1 cellular context compared by ENCODE assay signal in genomic region chr5:79236970-79237734, GRCh38.
A peak's percentile ranks its signal among the peaks of the same experiment; 100 is the strongest.
TF ChIP-seq lines count a peak whose summit lies in the region.

No MANE protein-coding gene starts in this region.

TF ChIP-seq in HEK293, 187 proteins besides CTCF, POLR2A, EP300 and RAD21 (continued from another document):
- no peak for TF ChIP-seq SALL2 (tag by site-specific recombination; IDR thresholded peaks at IDR 0.05; ENCODE audit: borderline replicate concordance)
- TF ChIP-seq ZFHX2 (tag by site-specific recombination; conservative IDR thresholded peaks at IDR 0.05): no peak
- TF ChIP-seq ZNF184 (tag by site-specific recombination; IDR thresholded peaks at IDR 0.05): no peak
- TF ChIP-seq ZNF426 (tag by site-specific recombination; IDR thresholded peaks at IDR 0.05): no peak
- 0 out of 2 replicates have a peak, but pooled peaks have one; percentile 19 for TF ChIP-seq KLF9 (tag by site-specific recombination; IDR thresholded peaks at IDR 0.05; ENCODE audit: low read depth)
- no peak for TF ChIP-seq ZNF48 (tag by site-specific recombination; IDR thresholded peaks at IDR 0.05)
- TF ChIP-seq ZNF140 (tag by site-specific recombination; IDR thresholded peaks at IDR 0.05): no peak
- no peak for TF ChIP-seq ZNF580 (tag by site-specific recombination; IDR thresholded peaks at IDR 0.05)
- TF ChIP-seq ZNF302 (tag by site-specific recombination; IDR thresholded peaks at IDR 0.05; ENCODE audit: low read depth): no peak
- no peak for TF ChIP-seq ZNF514 (tag by site-specific recombination; IDR thresholded peaks at IDR 0.05)
- TF ChIP-seq ZNF747 (tag by site-specific recombination; IDR thresholded peaks at IDR 0.05): no peak
- TF ChIP-seq ZNF174 (tag by site-specific recombination; IDR thresholded peaks at IDR 0.05): no peak
- TF ChIP-seq ZNF600 (tag by site-specific recombination; IDR thresholded peaks at IDR 0.05): 0 out of 2 replicates have a peak, but pooled peaks have one; percentile 11
- TF ChIP-seq YY2 (tag by site-specific recombination; IDR thresholded peaks at IDR 0.05): no peak
- TF ChIP-seq KLF16 (tag by site-specific recombination; IDR thresholded peaks at IDR 0.05): no peak
- no peak for TF ChIP-seq ZNF548 (tag by site-specific recombination; IDR thresholded peaks at IDR 0.05)
- no peak for TF ChIP-seq KLF10 (tag by site-specific recombination; IDR thresholded peaks at IDR 0.05)
- TF ChIP-seq ZNF560 (tag by site-specific recombination; IDR thresholded peaks at IDR 0.05; ENCODE audit: borderline replicate concordance): no peak
- TF ChIP-seq ZSCAN30 (tag by site-specific recombination; IDR thresholded peaks at IDR 0.05): no peak
- TF ChIP-seq, protein P1, sequence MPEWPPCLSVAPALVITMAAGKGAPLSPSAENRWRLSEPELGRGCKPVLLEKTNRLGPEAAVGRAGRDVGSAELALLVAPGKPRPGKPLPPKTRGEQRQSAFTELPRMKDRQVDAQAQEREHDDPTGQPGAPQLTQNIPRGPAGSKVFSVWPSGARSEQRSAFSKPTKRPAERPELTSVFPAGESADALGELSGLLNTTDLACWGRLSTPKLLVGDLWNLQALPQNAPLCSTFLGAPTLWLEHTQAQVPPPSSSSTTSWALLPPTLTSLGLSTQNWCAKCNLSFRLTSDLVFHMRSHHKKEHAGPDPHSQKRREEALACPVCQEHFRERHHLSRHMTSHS (tag by site-specific recombination; IDR thresholded peaks at IDR 0.05): no peak
- no peak for TF ChIP-seq GFI1B (tag by site-specific recombination; IDR thresholded peaks at IDR 0.05)
- TF ChIP-seq EGR2 (tag by site-specific recombination; IDR thresholded peaks at IDR 0.05; ENCODE audit: low read depth): no peak
- TF ChIP-seq, protein P2, sequence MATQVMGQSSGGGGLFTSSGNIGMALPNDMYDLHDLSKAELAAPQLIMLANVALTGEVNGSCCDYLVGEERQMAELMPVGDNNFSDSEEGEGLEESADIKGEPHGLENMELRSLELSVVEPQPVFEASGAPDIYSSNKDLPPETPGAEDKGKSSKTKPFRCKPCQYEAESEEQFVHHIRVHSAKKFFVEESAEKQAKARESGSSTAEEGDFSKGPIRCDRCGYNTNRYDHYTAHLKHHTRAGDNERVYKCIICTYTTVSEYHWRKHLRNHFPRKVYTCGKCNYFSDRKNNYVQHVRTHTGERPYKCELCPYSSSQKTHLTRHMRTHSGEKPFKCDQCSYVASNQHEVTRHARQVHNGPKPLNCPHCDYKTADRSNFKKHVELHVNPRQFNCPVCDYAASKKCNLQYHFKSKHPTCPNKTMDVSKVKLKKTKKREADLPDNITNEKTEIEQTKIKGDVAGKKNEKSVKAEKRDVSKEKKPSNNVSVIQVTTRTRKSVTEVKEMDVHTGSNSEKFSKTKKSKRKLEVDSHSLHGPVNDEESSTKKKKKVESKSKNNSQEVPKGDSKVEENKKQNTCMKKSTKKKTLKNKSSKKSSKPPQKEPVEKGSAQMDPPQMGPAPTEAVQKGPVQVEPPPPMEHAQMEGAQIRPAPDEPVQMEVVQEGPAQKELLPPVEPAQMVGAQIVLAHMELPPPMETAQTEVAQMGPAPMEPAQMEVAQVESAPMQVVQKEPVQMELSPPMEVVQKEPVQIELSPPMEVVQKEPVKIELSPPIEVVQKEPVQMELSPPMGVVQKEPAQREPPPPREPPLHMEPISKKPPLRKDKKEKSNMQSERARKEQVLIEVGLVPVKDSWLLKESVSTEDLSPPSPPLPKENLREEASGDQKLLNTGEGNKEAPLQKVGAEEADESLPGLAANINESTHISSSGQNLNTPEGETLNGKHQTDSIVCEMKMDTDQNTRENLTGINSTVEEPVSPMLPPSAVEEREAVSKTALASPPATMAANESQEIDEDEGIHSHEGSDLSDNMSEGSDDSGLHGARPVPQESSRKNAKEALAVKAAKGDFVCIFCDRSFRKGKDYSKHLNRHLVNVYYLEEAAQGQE (tag by site-specific recombination; IDR thresholded peaks at IDR 0.05): peak; percentile 46; the same call in 1 of the 2 replicates
- peak; percentile 75 for TF ChIP-seq ZBTB11 (tag by site-specific recombination; conservative IDR thresholded peaks at IDR 0.05; ENCODE audit: low read depth)
- no peak for TF ChIP-seq ZNF37A (tag by site-specific recombination; IDR thresholded peaks at IDR 0.05)
- TF ChIP-seq PRDM6 (tag by site-specific recombination; IDR thresholded peaks at IDR 0.05): no peak
- TF ChIP-seq ZNF658 (tag by site-specific recombination; IDR thresholded peaks at IDR 0.05): no peak
- no peak for TF ChIP-seq ZNF785 (tag by site-specific recombination; IDR thresholded peaks at IDR 0.05)
- peak; percentile 39; the same call in 1 of the 2 replicates for TF ChIP-seq ZBTB20 (tag by site-specific recombination; IDR thresholded peaks at IDR 0.05)
- no peak for TF ChIP-seq TSHZ1 (tag by site-specific recombination; IDR thresholded peaks at IDR 0.05; ENCODE audit: borderline replicate concordance)
- TF ChIP-seq ZNF768 (tag by site-specific recombination; IDR thresholded peaks at IDR 0.05): no peak
- no peak for TF ChIP-seq ZNF354C (tag by site-specific recombination; IDR thresholded peaks at IDR 0.05; ENCODE audit: borderline replicate concordance, low read depth)
- peak; percentile 99 for TF ChIP-seq ZBTB17 (tag by site-specific recombination; IDR thresholded peaks at IDR 0.05)
- TF ChIP-seq, protein P3, sequence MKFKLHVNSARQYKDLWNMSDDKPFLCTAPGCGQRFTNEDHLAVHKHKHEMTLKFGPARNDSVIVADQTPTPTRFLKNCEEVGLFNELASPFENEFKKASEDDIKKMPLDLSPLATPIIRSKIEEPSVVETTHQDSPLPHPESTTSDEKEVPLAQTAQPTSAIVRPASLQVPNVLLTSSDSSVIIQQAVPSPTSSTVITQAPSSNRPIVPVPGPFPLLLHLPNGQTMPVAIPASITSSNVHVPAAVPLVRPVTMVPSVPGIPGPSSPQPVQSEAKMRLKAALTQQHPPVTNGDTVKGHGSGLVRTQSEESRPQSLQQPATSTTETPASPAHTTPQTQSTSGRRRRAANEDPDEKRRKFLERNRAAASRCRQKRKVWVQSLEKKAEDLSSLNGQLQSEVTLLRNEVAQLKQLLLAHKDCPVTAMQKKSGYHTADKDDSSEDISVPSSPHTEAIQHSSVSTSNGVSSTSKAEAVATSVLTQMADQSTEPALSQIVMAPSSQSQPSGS (tag by site-specific recombination; IDR thresholded peaks at IDR 0.05; ENCODE audit: low read depth): no peak
- TF ChIP-seq, protein P4, sequence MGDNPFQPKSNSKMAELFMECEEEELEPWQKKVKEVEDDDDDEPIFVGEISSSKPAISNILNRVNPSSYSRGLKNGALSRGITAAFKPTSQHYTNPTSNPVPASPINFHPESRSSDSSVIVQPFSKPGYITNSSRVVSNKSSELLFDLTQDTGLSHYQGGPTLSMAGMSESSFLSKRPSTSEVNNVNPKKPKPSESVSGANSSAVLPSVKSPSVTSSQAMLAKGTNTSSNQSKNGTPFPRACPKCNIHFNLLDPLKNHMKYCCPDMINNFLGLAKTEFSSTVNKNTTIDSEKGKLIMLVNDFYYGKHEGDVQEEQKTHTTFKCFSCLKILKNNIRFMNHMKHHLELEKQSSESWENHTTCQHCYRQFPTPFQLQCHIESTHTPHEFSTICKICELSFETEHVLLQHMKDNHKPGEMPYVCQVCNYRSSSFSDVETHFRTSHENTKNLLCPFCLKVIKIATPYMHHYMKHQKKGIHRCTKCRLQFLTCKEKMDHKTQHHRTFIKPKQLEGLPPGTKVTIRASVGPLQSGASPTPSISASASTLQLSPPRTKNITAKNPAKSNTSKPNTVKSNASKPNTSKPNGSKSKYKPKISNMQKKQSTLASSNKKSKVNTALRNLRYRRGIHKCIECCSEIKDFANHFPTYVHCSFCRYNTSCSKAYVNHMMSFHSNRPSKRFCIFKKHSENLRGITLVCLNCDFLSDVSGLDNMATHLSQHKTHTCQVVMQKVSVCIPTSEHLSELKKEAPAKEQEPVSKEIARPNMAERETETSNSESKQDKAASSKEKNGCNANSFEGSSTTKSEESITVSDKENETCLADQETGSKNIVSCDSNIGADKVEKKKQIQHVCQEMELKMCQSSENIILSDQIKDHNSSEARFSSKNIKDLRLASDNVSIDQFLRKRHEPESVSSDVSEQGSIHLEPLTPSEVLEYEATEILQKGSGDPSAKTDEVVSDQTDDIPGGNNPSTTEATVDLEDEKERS (tag by site-specific recombination; IDR thresholded peaks at IDR 0.05): no peak
